Comparison of ENCODE assay signal across 8 cellular contexts in the genomic region with DNA sequence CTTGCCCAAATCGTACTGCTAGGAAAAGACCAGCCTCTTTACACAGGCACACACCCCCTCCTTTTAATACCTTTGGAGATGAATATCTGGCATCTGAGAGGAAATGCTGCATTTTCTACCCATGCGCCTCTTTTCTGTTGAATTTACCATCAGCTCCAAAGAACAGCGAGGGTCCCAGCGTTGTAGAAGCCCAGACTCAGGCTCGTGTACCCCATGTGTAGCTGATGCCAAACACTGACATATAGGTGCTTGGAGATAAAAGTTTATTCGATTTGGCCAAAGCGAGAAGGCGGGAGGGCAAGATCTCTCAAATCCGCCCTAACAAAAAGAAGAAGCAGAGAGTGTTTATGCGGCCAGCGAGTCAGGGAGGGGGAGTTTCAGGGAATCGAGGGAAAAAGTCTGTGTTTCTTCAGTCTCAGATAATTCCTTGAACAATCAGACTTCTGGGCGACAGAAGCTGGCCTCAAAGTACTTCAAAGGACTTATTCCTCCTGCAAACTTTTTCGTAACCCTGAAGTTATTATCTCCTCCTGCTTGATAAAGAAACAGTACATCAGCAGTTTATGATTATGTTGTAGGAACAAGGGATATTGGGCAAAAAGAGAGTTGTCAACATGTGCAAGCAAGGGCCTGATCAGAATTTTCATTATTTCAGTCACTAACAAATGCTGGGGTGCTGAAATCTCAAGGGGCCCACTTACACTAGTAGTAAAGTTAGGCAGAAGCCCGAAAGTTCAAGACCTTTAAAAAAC. TPM values are rescaled to one million over a fixed set of nuclear protein-coding genes. Genes with fewer than 3 reads are reported as not detected.
DNase-seq lines count a peak whose midpoint lies in the region; ATAC-seq, FAIRE-seq and TF ChIP-seq lines count a peak whose summit lies in the region.

No MANE protein-coding gene starts in this region.

- H3K4me3 ChIP-seq in HAP-1 = peak overlapping the region; percentile 51
- H3K4me3 ChIP-seq in OCI-LY7 (ENCODE audit: low read depth, low read length, poor library complexity, severe bottlenecking) = peak overlapping the region; percentile 84
- H3K4me3 ChIP-seq in ectodermal cell (ENCODE audit: insufficient read depth, low read depth, low read length) = peak overlapping the region; percentile 72

- H3K4me1 Mint-ChIP-seq in osteocyte (ENCODE audit: unreplicated experiment) = peaks cover 11% of the 10 kb centered on the region

- BruUV-seq in OCI-LY7 (replicated peaks; lab: Mats Ljungman, UMichigan) = no TSS peak

- H3K4me2 ChIP-seq in OCI-LY7 (ENCODE audit: low read length) = peak overlapping the region; percentile 93

- H3K27ac ChIP-seq in OCI-LY7 (ENCODE audit: low read depth, low read length, poor library complexity, severe bottlenecking) (peak overlapping the region; percentile 40), ectodermal cell (ENCODE audit: insufficient read depth, low read depth, low read length, poor library complexity, severe bottlenecking) (peak overlapping the region; percentile 41)

- peaks cover 15% of the 10 kb centered on the region for H3K27me3 Mint-ChIP-seq in osteocyte (ENCODE audit: unreplicated experiment)

- peaks cover 25% of the 10 kb centered on the region for H3K79me2 ChIP-seq in OCI-LY7 (ENCODE audit: insufficient read depth, low read depth, low read length)

- no peaks in the 10 kb centered on the region for H3K36me3 Mint-ChIP-seq in osteocyte (ENCODE audit: unreplicated experiment)

- POLR2A ChIA-PET in OCI-LY7 (lab: Charles Lee) = interaction anchor here (0.6 to 2.5 kb wide), 16 partner anchors 10 to 415 kb away, joined by 3 to 22 read pairs (median 3); a partner anchor contains a TSS

- CTCF ChIA-PET in OCI-LY7 (lab: Charles Lee; ENCODE audit: unreplicated experiment) = interaction anchor here (0.6 to 1.4 kb wide), 5 partner anchors 9 to 14 kb away, joined by 3 to 6 read pairs (median 4); no protein-coding TSS in a partner anchor

- no peaks in the 10 kb centered on the region for H3K36me3 ChIP-seq in HAP-1 (replicated peaks)
- no peaks in the 10 kb centered on the region for H3K36me3 ChIP-seq in OCI-LY7 (ENCODE audit: insufficient read depth, low read length)
- no peaks in the 10 kb centered on the region for H3K36me3 ChIP-seq in ectodermal cell (ENCODE audit: control insufficient read depth, insufficient read depth, low read length)

- FAIRE-seq in H54 (lab: Jason Lieb, UNC) = no peak

- in situ Hi-C loops in HAP-1 (cut with MboI; ENCODE audit: low sequenced_read_pairs) = no loop called here

- peak overlapping the region; percentile 77 for H3K4me3 Mint-ChIP-seq in osteocyte (ENCODE audit: unreplicated experiment)

- intact Hi-C loops in OCI-LY7 (cut with micrococcal nuclease; ENCODE audit: unreplicated experiment) = no loop called here

- no peaks in the 10 kb centered on the region for H3K9me2 ChIP-seq in OCI-LY7 (ENCODE audit: insufficient read depth, low read length)

- peak overlapping the region; percentile 96 for H2AFZ ChIP-seq in OCI-LY7 (ENCODE audit: low read length)

- 12 to 13% methylated on average over 14 of the region's 15 CpGs for WGBS in ectodermal cell, 2 experiments

- ATAC-seq in GM18505 (IDR thresholded peaks at IDR 0.05; ENCODE audit: unreplicated experiment) = peak; percentile 9

- TF ChIP-seq POLR2A in GM18505 (IDR thresholded peaks at IDR 0.05; ENCODE audit: borderline replicate concordance, extremely low read depth, insufficient read depth, insufficient read length) (no peak), H54 (IDR thresholded peaks at IDR 0.05; ENCODE audit: low read depth, low read length) (no peak)

- TF ChIP-seq CTCF in OCI-LY7 (conservative IDR thresholded peaks at IDR 0.05; ENCODE audit: low read length) = no peak
- TF ChIP-seq CTCF in osteocyte (IDR thresholded peaks at IDR 0.05) = no peak

- H3K9me3 ChIP-seq in HAP-1 (no peaks in the 10 kb centered on the region), OCI-LY7 (ENCODE audit: low read length) (no peaks in the 10 kb centered on the region), ectodermal cell (ENCODE audit: control insufficient read depth, low read length) (no peaks in the 10 kb centered on the region)

- no peak for DNase-seq in HAP-1 (ENCODE audit: low spot score in 2 of 2)
- DNase-seq in OCI-LY7 (ENCODE audit: low spot score) = no peak
- DNase-seq in osteocyte (ENCODE audit: extremely low spot score, unreplicated experiment) = no peak
- DNase-seq in H54 (ENCODE audit: insufficient read length, low spot score) = no peak
- no peak for DNase-seq in H4 (ENCODE audit: low spot score)
- DNase-seq in cortex of kidney (lab: John Stamatoyannopoulos, UW) = no peak

- H3K27ac Mint-ChIP-seq in osteocyte (ENCODE audit: unreplicated experiment) = no peak overlapping the region

- H3K4me1 ChIP-seq in HAP-1 (peaks cover 12% of the 10 kb centered on the region), OCI-LY7 (ENCODE audit: insufficient read depth, low read length, poor library complexity, severe bottlenecking) (peaks cover 50% of the 10 kb centered on the region), ectodermal cell (ENCODE audit: control insufficient read depth, insufficient read depth, low read length) (peaks cover 9% of the 10 kb centered on the region)

- no peaks in the 10 kb centered on the region for H3K27me3 ChIP-seq in HAP-1 (ENCODE audit: low read depth)
- no peaks in the 10 kb centered on the region for H3K27me3 ChIP-seq in ectodermal cell (ENCODE audit: control insufficient read depth, insufficient read depth, low read length, poor library complexity, severe bottlenecking)

- no peaks in the 10 kb centered on the region for H4K20me1 ChIP-seq in OCI-LY7 (ENCODE audit: insufficient read depth, low read length)

- H3K9me3 Mint-ChIP-seq in osteocyte (ENCODE audit: unreplicated experiment) = no peaks in the 10 kb centered on the region

RNA-seq across cellular contexts. Expression of a gene that starts 0.6 kb away (rescaled TPM):
- total RNA-seq in OCI-LY7 (2014; rRNA removed; shearing (Covaris generic)) = 36.0 and 52.2 TPM in 2 replicates
- 40.4 and 45.9 TPM in 2 replicates for total RNA-seq in OCI-LY7 (2022)
- 51.7 TPM for polyA plus RNA-seq in ectodermal cell (2013, experiment 1 of 4)
- 54.4 TPM for polyA plus RNA-seq in ectodermal cell (2013, experiment 2 of 4)
- 49.0 TPM for polyA plus RNA-seq in ectodermal cell (2013, experiment 3 of 4)
- polyA plus RNA-seq in ectodermal cell (2013, experiment 4 of 4) = 48.8 TPM
- 19.2 and 19.4 TPM in 2 replicates for total RNA-seq in osteocyte
- 133 and 160 TPM in 2 replicates for total RNA-seq in H4 (2014; rRNA removed; shearing (Covaris generic))

RNA-seq across cellular contexts. Expression of a gene that starts 35.9 kb away (rescaled TPM):
- 1.6 and 2.3 TPM in 2 replicates for total RNA-seq in OCI-LY7 (2014; rRNA removed; shearing (Covaris generic))
- total RNA-seq in OCI-LY7 (2022) (1.2 and 2.2 TPM in 2 replicates), osteocyte (not detected in 2 replicates)
- polyA plus RNA-seq in ectodermal cell (2013, experiment 1 of 4) = 3.5 TPM
- polyA plus RNA-seq in ectodermal cell (2013, experiment 2 of 4) = 1.7 TPM
- 1.2 TPM for polyA plus RNA-seq in ectodermal cell (2013, experiment 3 of 4)
- 1.2 TPM for polyA plus RNA-seq in ectodermal cell (2013, experiment 4 of 4)
- not detected in 2 replicates for total RNA-seq in H4 (2014; rRNA removed; shearing (Covaris generic))
